38 cellular contexts compared by ENCODE assay signal in genomic region chr4:12873351-12873750, GRCh38.
"Had no signal": no experiment of that assay in that cellular context is flagged by ENCODE, and none has a peak within 500 bp of the region (broad histone marks: within the 10 kb centered on the region; RNA-seq: fewer than 3 reads in every experiment).

No MANE protein-coding gene starts in this region.

- H3K4me3 Mint-ChIP-seq: activated B cell treated with CpG ODN at 0.5 μM for 24 hours; activated CD4-positive, alpha-beta memory T cell treated with anti-CD3 and anti-CD28 coated beads for 36 hours; activated CD4-positive, alpha-beta T cell treated with anti-CD3 and anti-CD28 coated beads, Interleukin-2, amount 10 ng/mL, durations not matched to agents 24 days and 14 days; activated CD8-positive, alpha-beta T cell treated with anti-CD3 and anti-CD28 coated beads for 36 hours; activated naive CD4-positive, alpha-beta T cell treated with anti-CD3 and anti-CD28 coated beads, Interleukin-2, amount 10 ng/mL, durations not matched to agents 7 days and 5 days; activated naive CD4-positive, alpha-beta T cell treated with anti-CD3 and anti-CD28 coated beads, Interleukin-2, amount 50 U/mL, for 24 hours; activated naive CD8-positive, alpha-beta T cell; activated naive CD8-positive, alpha-beta T cell treated with anti-CD3 and anti-CD28 coated beads, Interleukin-2, amount 10 ng/mL, durations not matched to agents 7 days and 5 days; activated naive CD8-positive, alpha-beta T cell treated with anti-CD3 and anti-CD28 coated beads, Interleukin-2, amount 50 U/mL, for 24 hours; activated T-cell treated with anti-CD3 and anti-CD28 coated beads, Interleukin-2, amount 50 U/mL, for 4 hours; activated T-cell treated with anti-CD3 and anti-CD28 coated beads, Interleukin-2, amount 50 U/mL, for 72 hours; activated T-helper 1 cell treated with anti-CD3 and anti-CD28 coated beads, Interleukin-12 subunit alpha, Interleukin-12 subunit beta, Interleukin-2, Interleukin-4 antibody, amounts not matched to agents 30 ng/mL and 10 ng/mL and 1 ng/mL, durations not matched to agents 14 hours and 24 hours and 36 hours; activated T-helper 17 cell treated with anti-CD3 and anti-CD28 coated beads, Interleukin-2, amount 50 U/mL, for 72 hours; brain; central memory CD8-positive, alpha-beta T cell; T-helper 1 cell treated with Interleukin-12 subunit alpha and Interleukin-12 subunit beta and Interleukin-4 antibody, amounts not matched to agents 30 μg/mL and 1 μg/mL, for 36 hours; T-helper 2 cell treated with Interferon-gamma antibody and Interleukin-4, amounts not matched to agents 5 μg/mL and 100 μg/mL, for 36 hours had no signal

- ATAC-seq: activated CD8-positive, alpha-beta T cell treated with anti-CD3 and anti-CD28 coated beads for 36 hours; activated naive CD8-positive, alpha-beta T cell treated with anti-CD3 and anti-CD28 coated beads, Interleukin-2, amount 50 U/mL, for 24 hours; activated T-cell treated with anti-CD3 and anti-CD28 coated beads, Interleukin-2, amount 50 U/mL, for 4 hours; activated T-cell treated with anti-CD3 and anti-CD28 coated beads, Interleukin-2, amount 50 U/mL, for 72 hours; activated T-helper 17 cell treated with anti-CD3 and anti-CD28 coated beads, Interleukin-2, amount 50 U/mL, for 72 hours had no signal

- FAIRE-seq: bronchial epithelial cell, TTC549 had no signal

- H3K4me3 ChIP-seq: ascending aorta, cardiac muscle cell had no signal

- H3K4me1 Mint-ChIP-seq: activated B cell treated with CpG ODN at 0.5 μM for 24 hours; activated CD4-positive, alpha-beta T cell treated with anti-CD3 and anti-CD28 coated beads, Interleukin-2, amount 10 ng/mL, durations not matched to agents 24 days and 14 days; activated naive CD4-positive, alpha-beta T cell treated with anti-CD3 and anti-CD28 coated beads, Interleukin-2, amount 10 ng/mL, durations not matched to agents 7 days and 5 days; activated naive CD4-positive, alpha-beta T cell treated with anti-CD3 and anti-CD28 coated beads, Interleukin-2, amount 50 U/mL, for 24 hours; activated naive CD8-positive, alpha-beta T cell treated with anti-CD3 and anti-CD28 coated beads, Interleukin-2, amount 10 ng/mL, durations not matched to agents 7 days and 5 days; activated naive CD8-positive, alpha-beta T cell treated with anti-CD3 and anti-CD28 coated beads, Interleukin-2, amount 50 U/mL, for 24 hours; activated T-helper 17 cell treated with anti-CD3 and anti-CD28 coated beads, Interleukin-2, amount 50 U/mL, for 72 hours; brain; central memory CD8-positive, alpha-beta T cell had no signal

- H3K27me3 ChIP-seq: ascending aorta, cardiac muscle cell had no signal

- H3K36me3 ChIP-seq: ascending aorta, cardiac muscle cell had no signal

- H3K36me3 Mint-ChIP-seq: activated CD4-positive, alpha-beta memory T cell treated with anti-CD3 and anti-CD28 coated beads for 36 hours; activated naive CD4-positive, alpha-beta T cell treated with anti-CD3 and anti-CD28 coated beads, Interleukin-2, amount 10 ng/mL, durations not matched to agents 7 days and 5 days; activated naive CD4-positive, alpha-beta T cell treated with anti-CD3 and anti-CD28 coated beads, Interleukin-2, amount 50 U/mL, for 24 hours; activated naive CD8-positive, alpha-beta T cell treated with anti-CD3 and anti-CD28 coated beads, Interleukin-2, amount 10 ng/mL, durations not matched to agents 7 days and 5 days; brain had no signal

- H3K27ac ChIP-seq: ascending aorta, cardiac muscle cell, VCaP had no signal

- DNase-seq: activated B cell treated with CpG ODN at 0.5 μM for 24 hours; activated CD4-positive, alpha-beta memory T cell treated with anti-CD3 and anti-CD28 coated beads for 36 hours; activated CD4-positive, alpha-beta T cell treated with anti-CD3 and anti-CD28 coated beads for 4 hours; activated CD4-positive, alpha-beta T cell treated with anti-CD3 and anti-CD28 coated beads, Interleukin-2, amount 10 ng/mL, durations not matched to agents 24 days and 14 days; activated CD4-positive, alpha-beta T cell treated with anti-CD3 and anti-CD28 coated beads, Interleukin-2, amount 50 U/mL, for 1 hour; activated CD4-positive, alpha-beta T cell treated with anti-CD3 and anti-CD28 coated beads, Interleukin-2, amount 50 U/mL, for 4 hours; activated CD4-positive, CD25-positive, alpha-beta regulatory T cell treated with anti-CD3 and anti-CD28 coated beads, Interleukin-2, amount 50 U/mL, for 72 hours; activated CD8-positive, alpha-beta memory T cell treated with anti-CD3 and anti-CD28 coated beads, Interleukin-2, amount 50 U/mL, for 4 hours; activated CD8-positive, alpha-beta T cell treated with anti-CD3 and anti-CD28 coated beads for 36 hours; activated gamma-delta T cell; activated naive CD4-positive, alpha-beta T cell treated with anti-CD3 and anti-CD28 coated beads, Interleukin-2, amount 10 ng/mL, durations not matched to agents 7 days and 5 days; activated naive CD4-positive, alpha-beta T cell treated with Interleukin-2 at 50 U/mL for 16 hours; activated naive CD8-positive, alpha-beta T cell treated with anti-CD3 and anti-CD28 coated beads, Interleukin-2, amount 10 ng/mL, durations not matched to agents 7 days and 5 days; activated naive CD8-positive, alpha-beta T cell treated with anti-CD3 and anti-CD28 coated beads, Interleukin-2, amount 50 U/mL, for 24 hours; activated T-cell treated with anti-CD3 and anti-CD28 coated beads for 4 hours; activated T-cell treated with anti-CD3 and anti-CD28 coated beads, Interleukin-2, amount 50 U/mL, for 1 hour; activated T-cell treated with anti-CD3 and anti-CD28 coated beads, Interleukin-2, amount 50 U/mL, for 4 hours; activated T-cell treated with anti-CD3 and anti-CD28 coated beads, Interleukin-2, amount 50 U/mL, for 72 hours; amygdala; anterior cingulate cortex; caudate nucleus; cerebellar nuclear complex; T-helper 1 cell; T-helper 2 cell; T-helper 9 cell had no signal

- H3K4me1 ChIP-seq: ascending aorta had no signal

- H3K27ac Mint-ChIP-seq: activated B cell treated with CpG ODN at 0.5 μM for 24 hours; activated CD4-positive, alpha-beta memory T cell treated with anti-CD3 and anti-CD28 coated beads for 36 hours; activated CD4-positive, alpha-beta T cell treated with anti-CD3 and anti-CD28 coated beads, Interleukin-2, amount 10 ng/mL, durations not matched to agents 24 days and 14 days; activated CD8-positive, alpha-beta T cell treated with anti-CD3 and anti-CD28 coated beads for 36 hours; activated naive CD4-positive, alpha-beta T cell treated with anti-CD3 and anti-CD28 coated beads, Interleukin-2, amount 10 ng/mL, durations not matched to agents 7 days and 5 days; activated naive CD4-positive, alpha-beta T cell treated with anti-CD3 and anti-CD28 coated beads, Interleukin-2, amount 50 U/mL, for 24 hours; activated naive CD8-positive, alpha-beta T cell; activated naive CD8-positive, alpha-beta T cell treated with anti-CD3 and anti-CD28 coated beads, Interleukin-2, amount 10 ng/mL, durations not matched to agents 7 days and 5 days; activated naive CD8-positive, alpha-beta T cell treated with anti-CD3 and anti-CD28 coated beads, Interleukin-2, amount 50 U/mL, for 24 hours; activated T-cell treated with anti-CD3 and anti-CD28 coated beads, Interleukin-2, amount 50 U/mL, for 72 hours; activated T-helper 1 cell treated with anti-CD3 and anti-CD28 coated beads, Interleukin-12 subunit alpha, Interleukin-12 subunit beta, Interleukin-2, Interleukin-4 antibody, amounts not matched to agents 30 ng/mL and 10 ng/mL and 1 ng/mL, durations not matched to agents 14 hours and 24 hours and 36 hours; activated T-helper 17 cell treated with anti-CD3 and anti-CD28 coated beads, Interleukin-2, amount 50 U/mL, for 72 hours; brain; T-helper 1 cell treated with Interleukin-12 subunit alpha and Interleukin-12 subunit beta and Interleukin-4 antibody, amounts not matched to agents 30 μg/mL and 1 μg/mL, for 36 hours; T-helper 2 cell treated with Interferon-gamma antibody and Interleukin-4, amounts not matched to agents 5 μg/mL and 100 μg/mL, for 36 hours had no signal

- H3K27me3 Mint-ChIP-seq: activated B cell treated with CpG ODN at 0.5 μM for 24 hours; activated CD4-positive, alpha-beta memory T cell treated with anti-CD3 and anti-CD28 coated beads for 36 hours; activated CD4-positive, alpha-beta T cell treated with anti-CD3 and anti-CD28 coated beads, Interleukin-2, amount 10 ng/mL, durations not matched to agents 24 days and 14 days; activated CD8-positive, alpha-beta T cell treated with anti-CD3 and anti-CD28 coated beads for 36 hours; activated naive CD4-positive, alpha-beta T cell treated with anti-CD3 and anti-CD28 coated beads, Interleukin-2, amount 10 ng/mL, durations not matched to agents 7 days and 5 days; activated naive CD4-positive, alpha-beta T cell treated with anti-CD3 and anti-CD28 coated beads, Interleukin-2, amount 50 U/mL, for 24 hours; activated naive CD8-positive, alpha-beta T cell; activated naive CD8-positive, alpha-beta T cell treated with anti-CD3 and anti-CD28 coated beads, Interleukin-2, amount 10 ng/mL, durations not matched to agents 7 days and 5 days; activated naive CD8-positive, alpha-beta T cell treated with anti-CD3 and anti-CD28 coated beads, Interleukin-2, amount 50 U/mL, for 24 hours; activated T-helper 17 cell treated with anti-CD3 and anti-CD28 coated beads, Interleukin-2, amount 50 U/mL, for 72 hours; brain; central memory CD8-positive, alpha-beta T cell had no signal
